ENCODE assay signal across 9 cellular contexts in genomic region chr9:136578915-136579637, GRCh38. TPM values are rescaled to one million over a fixed set of nuclear protein-coding genes. Genes with fewer than 3 reads are reported as not detected.
DNase-seq lines count a peak whose midpoint lies in the region; ATAC-seq, FAIRE-seq and TF ChIP-seq lines count a peak whose summit lies in the region.
"Had no signal": no experiment of that assay in that cellular context is flagged by ENCODE, and none has a peak within 500 bp of the region (broad histone marks: within the 10 kb centered on the region; RNA-seq: fewer than 3 reads in every experiment).

No MANE protein-coding gene starts in this region.

- H3K27me3 ChIP-seq in left ventricle myocardium inferior (ENCODE audit: low read depth), result no peaks in the 10 kb centered on the region

- POLR2A ChIA-PET in A549 (lab: Yijun Ruan, JAX), result no interaction called here

- 0 out of 3 replicates have a peak overlapping the region, but pooled peaks have one; percentile 26 for H3K4me2 ChIP-seq in A549

- no peaks in the 10 kb centered on the region for H3K27me3 Mint-ChIP-seq in T-helper 2 cell treated with Interferon-gamma antibody and Interleukin-4, amounts not matched to agents 5 μg/mL and 100 μg/mL, for 36 hours (ENCODE audit: low read depth)

- no peaks in the 10 kb centered on the region for H3K9me3 Mint-ChIP-seq in T-helper 2 cell treated with Interferon-gamma antibody and Interleukin-4, amounts not matched to agents 5 μg/mL and 100 μg/mL, for 36 hours

- TF ChIP-seq CTCF in A549 (IDR thresholded peaks at IDR 0.05), result no peak
- TF ChIP-seq CTCF in GM12865 (IDR thresholded peaks at IDR 0.05; ENCODE audit: insufficient read depth, low read depth, low read length, missing control alignments), result no peak
- TF ChIP-seq CTCF in left ventricle myocardium inferior (IDR thresholded peaks at IDR 0.05; ENCODE audit: borderline replicate concordance), result no peak
- no peak for TF ChIP-seq CTCF in coronary artery (IDR thresholded peaks at IDR 0.05)

- CTCF ChIA-PET in A549 (lab: Yijun Ruan, JAX), result interaction anchor here (1.0 to 9.3 kb wide), 6 partner anchors 15 to 92 kb away, joined by 3 to 71 read pairs (median 6); no protein-coding TSS in a partner anchor

- 65% methylated on average over 9 of the region's 15 CpGs for WGBS in A549 (ENCODE audit: missing lambda C conversion rate)

- DNase-seq in A549 (ENCODE audit: low read depth in 1 of 2, low spot score in 1 of 2) (peak in 1 of 2 experiments; percentile 70), GM12865 (ENCODE audit: low read depth) (peak; percentile 37), left ventricle myocardium inferior (peak; percentile 47), coronary artery (ENCODE audit: low spot score) (no peak), RKO (ENCODE audit: low spot score) (no peak)
- no peak for DNase-seq in T-helper 2 cell treated with Interferon-gamma antibody and Interleukin-4, amounts not matched to agents 5 μg/mL and 100 μg/mL, for 36 hours (ENCODE audit: low spot score)
- DNase-seq: stimulated activated CD4-positive, alpha-beta T cell treated with anti-CD3 and anti-CD28 coated beads, Interleukin-1b, Interleukin-23, amount 100 ng/mL, for 48 hours had no signal

- peaks cover 4% of the 10 kb centered on the region for H3K4me1 Mint-ChIP-seq in T-helper 2 cell treated with Interferon-gamma antibody and Interleukin-4, amounts not matched to agents 5 μg/mL and 100 μg/mL, for 36 hours (ENCODE audit: low read depth)

- no peak for TF ChIP-seq EP300 in A549 (IDR thresholded peaks at IDR 0.05)

- H3K27ac Mint-ChIP-seq in T-helper 2 cell treated with Interferon-gamma antibody and Interleukin-4, amounts not matched to agents 5 μg/mL and 100 μg/mL, for 36 hours, result no peak overlapping the region

- no peak overlapping the region for H3K4me3 ChIP-seq in A549
- no peak overlapping the region for H3K4me3 ChIP-seq in GM12865 (ENCODE audit: low read depth, low read length)
- no peak overlapping the region for H3K4me3 ChIP-seq in left ventricle myocardium inferior
- H3K4me3 ChIP-seq in coronary artery, result no peak overlapping the region

- FAIRE-seq in A549 (lab: Jason Lieb, UNC), result no peak

- TF ChIP-seq RAD21 in A549 (conservative IDR thresholded peaks at IDR 0.05 in 1 of 2, IDR thresholded peaks at IDR 0.05 in 1 of 2), result no peak

- ATAC-seq in A549 (peak; percentile 79 to 80), SK-N-SH treated with all-trans-retinoic acid at 6 μM for 48 hours (peak; percentile 44), GM21825 (IDR thresholded peaks at IDR 0.05; ENCODE audit: unreplicated experiment) (no peak)

- H3K4me3 Mint-ChIP-seq in T-helper 2 cell treated with Interferon-gamma antibody and Interleukin-4, amounts not matched to agents 5 μg/mL and 100 μg/mL, for 36 hours, result no peak overlapping the region

- no peaks in the 10 kb centered on the region; the same call in 1 of the 3 replicates for H3K9me3 ChIP-seq in A549
- no peaks in the 10 kb centered on the region for H3K9me3 ChIP-seq in left ventricle myocardium inferior (replicated peaks)

- peak overlapping the region in 1 of 2 experiments; percentile 16; a peak in 1 of 6 replicates for H3K27ac ChIP-seq in A549
- H3K27ac ChIP-seq in left ventricle myocardium inferior (replicated peaks), result peak overlapping the region; percentile 1
- no peak overlapping the region for H3K27ac ChIP-seq in coronary artery

- no peaks in the 10 kb centered on the region for H3K36me3 Mint-ChIP-seq in T-helper 2 cell treated with Interferon-gamma antibody and Interleukin-4, amounts not matched to agents 5 μg/mL and 100 μg/mL, for 36 hours (ENCODE audit: low read depth)

- intact Hi-C loops in left ventricle myocardium inferior (cut with micrococcal nuclease), result no loop called here

- no peak for TF ChIP-seq POLR2A in A549 (IDR thresholded peaks at IDR 0.05; ENCODE audit: low read length)

- no peaks in the 10 kb centered on the region for H3K36me3 ChIP-seq in left ventricle myocardium inferior

- H3K4me1 ChIP-seq in A549 (peaks cover 26% of the 10 kb centered on the region), left ventricle myocardium inferior (peaks cover 45% of the 10 kb centered on the region)

TF ChIP-seq in A549, 52 proteins besides CTCF, POLR2A, EP300 and RAD21 (continues in another document):
- TF ChIP-seq MAZ (IDR thresholded peaks at IDR 0.05; ENCODE audit: borderline replicate concordance, low read depth, low read length) (no peak), TP53 (CRISPR knock-in tag; IDR thresholded peaks at IDR 0.05) (no peak), HES2 (IDR thresholded peaks at IDR 0.05) (no peak), TFCP2L1 (CRISPR knock-in tag; IDR thresholded peaks at IDR 0.05) (no peak), ZC3H11A (IDR thresholded peaks at IDR 0.05) (no peak), KDM5A (IDR thresholded peaks at IDR 0.05) (no peak), PBX3 (IDR thresholded peaks at IDR 0.05) (no peak), RARB (CRISPR knock-in tag; IDR thresholded peaks at IDR 0.05) (no peak), ZFP36 (IDR thresholded peaks at IDR 0.05; ENCODE audit: borderline replicate concordance, partially characterized antibody) (no peak), CBX8 (IDR thresholded peaks at IDR 0.05) (no peak), ELK1 (IDR thresholded peaks at IDR 0.05; ENCODE audit: low read depth, low read length) (no peak)

TF ChIP-seq in SK-N-SH treated with all-trans-retinoic acid at 6 μM for 48 hours, 23 proteins besides CTCF, POLR2A, EP300 and RAD21 (continues in another document):
- TF ChIP-seq ZNF8 (CRISPR knock-in tag; IDR thresholded peaks at IDR 0.05), result no peak
- TF ChIP-seq ZNF565 (CRISPR knock-in tag; conservative IDR thresholded peaks at IDR 0.05; ENCODE audit: low read depth), result no peak
- no peak for TF ChIP-seq ZNF70 (CRISPR knock-in tag; IDR thresholded peaks at IDR 0.05)
- TF ChIP-seq TSHZ2 (CRISPR knock-in tag; IDR thresholded peaks at IDR 0.05), result no peak
- TF ChIP-seq ZFP30 (CRISPR knock-in tag; IDR thresholded peaks at IDR 0.05), result no peak
- no peak for TF ChIP-seq PATZ1 (CRISPR knock-in tag; IDR thresholded peaks at IDR 0.05; ENCODE audit: borderline replicate concordance)
- no peak for TF ChIP-seq PPARA (CRISPR knock-in tag; IDR thresholded peaks at IDR 0.05; ENCODE audit: borderline replicate concordance)
- no peak for TF ChIP-seq TCF4 (CRISPR knock-in tag; IDR thresholded peaks at IDR 0.05; ENCODE audit: borderline replicate concordance)
- no peak for TF ChIP-seq TOX (CRISPR knock-in tag; IDR thresholded peaks at IDR 0.05; ENCODE audit: borderline replicate concordance)
- TF ChIP-seq ZC3H10 (CRISPR knock-in tag; IDR thresholded peaks at IDR 0.05), result no peak
- TF ChIP-seq GLIS3 (CRISPR knock-in tag; IDR thresholded peaks at IDR 0.05), result no peak
- no peak for TF ChIP-seq SNAI2 (CRISPR knock-in tag; IDR thresholded peaks at IDR 0.05)
- no peak for TF ChIP-seq ZFP3 (CRISPR knock-in tag; IDR thresholded peaks at IDR 0.05)
- no peak for TF ChIP-seq CSDC2 (CRISPR knock-in tag; IDR thresholded peaks at IDR 0.05)

RNA-seq across cellular contexts. Expression of gene NOTCH1, which starts 33.2 kb away (rescaled TPM):
- polyA plus RNA-seq in A549 (2011; rRNA removed), result 0.88 and 1.2 TPM in 2 replicates
- polyA plus RNA-seq in A549 (2012; cell fraction: cytosol; rRNA removed), result 2.6 and 3.9 TPM in 2 replicates
- 15.6 and 21.6 TPM in 2 replicates for polyA plus RNA-seq in A549 (2012; cell fraction: nucleus; rRNA removed)
- polyA plus RNA-seq in A549 (2017; fragmentation: RNase III; extraction: RNeasy Plus Mini Kit Qiagen cat#74134 plus additional on column Dnase treatment), result 4.6 to 6.4 TPM (median 5.7 TPM) in 3 replicates
- polyA minus RNA-seq in A549 (2011; rRNA and poly(A)+ RNA removed), result 1.7 and 2.4 TPM in 2 replicates
- total RNA-seq in left ventricle myocardium inferior, result 17.6 TPM

Comparison
In these comparisons a context has a peak if more than half of its experiments do, and no peak if none do; other contexts are left out.
1. DNase-seq: peak in GM12865 (single experiment) and left ventricle myocardium inferior (single experiment); none in coronary artery (single experiment), T-helper 2 cell treated with Interferon-gamma antibody and Interleukin-4, amounts not matched to agents 5 μg/mL and 100 μg/mL, for 36 hours (single experiment) and RKO (single experiment).